Comparison of ENCODE assay signal across 21 cellular contexts in the genomic region with DNA sequence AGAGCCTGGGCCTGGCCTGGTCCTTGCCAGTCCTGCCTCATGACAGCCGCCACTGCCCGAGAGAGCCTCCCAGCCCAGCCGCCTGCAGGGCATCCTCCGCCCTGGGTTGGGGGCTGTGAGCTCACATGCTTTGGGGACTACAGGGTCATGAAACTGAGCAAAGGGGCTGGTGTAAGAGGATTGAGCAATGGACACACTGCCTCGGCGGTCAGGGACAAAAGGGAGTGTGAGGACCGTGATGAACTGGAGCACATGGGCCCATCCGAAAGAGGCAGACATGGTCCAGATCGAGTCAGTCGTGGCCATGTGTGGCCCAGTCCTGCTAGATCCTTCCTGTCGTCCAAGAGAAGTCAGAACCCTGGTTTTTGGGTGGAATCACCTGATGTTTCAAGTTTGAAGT. TPM values are rescaled to one million over a fixed set of nuclear protein-coding genes. Genes with fewer than 3 reads are reported as not detected.
"Had no signal": no experiment of that assay in that cellular context is flagged by ENCODE, and none has a peak within 500 bp of the region (broad histone marks: within the 10 kb centered on the region; RNA-seq: fewer than 3 reads in every experiment).

No MANE protein-coding gene starts in this region.

- H3K4me3 Mint-ChIP-seq: activated CD8-positive, alpha-beta memory T cell treated with anti-CD3 and anti-CD28 coated beads, Interleukin-2, amount 10 ng/mL, durations not matched to agents 7 days and 5 days; activated naive CD4-positive, alpha-beta T cell treated with anti-CD3 and anti-CD28 coated beads, Interleukin-2, amount 10 ng/mL, durations not matched to agents 7 days and 5 days; memory B cell; neural crest cell; T-cell had no signal

- H3K4me3 ChIP-seq: adrenal gland, cardiac muscle cell, coronary artery, esophagus muscularis mucosa, pancreas, smooth muscle cell had no signal

- ATAC-seq: activated CD8-positive, alpha-beta memory T cell treated with anti-CD3 and anti-CD28 coated beads, Interleukin-2, amount 10 ng/mL, durations not matched to agents 7 days and 5 days; pancreas; stimulated activated naive CD8-positive, alpha-beta T cell treated with anti-CD3 and anti-CD28 coated beads, Interleukin-15, Interleukin-2, amounts not matched to agents 100 U/mL and 50 U/mL, for 24 hours; T-cell had no signal

- H3K4me2 ChIP-seq: smooth muscle cell had no signal

- H3K9me3 Mint-ChIP-seq: activated naive CD4-positive, alpha-beta T cell treated with anti-CD3 and anti-CD28 coated beads, Interleukin-2, amount 10 ng/mL, durations not matched to agents 7 days and 5 days; neural crest cell; T-cell had no signal

- H3K4me1 Mint-ChIP-seq: activated naive CD4-positive, alpha-beta T cell treated with anti-CD3 and anti-CD28 coated beads, Interleukin-2, amount 10 ng/mL, durations not matched to agents 7 days and 5 days; memory B cell; T-cell had no signal

- H3K27ac Mint-ChIP-seq: activated CD8-positive, alpha-beta memory T cell treated with anti-CD3 and anti-CD28 coated beads, Interleukin-2, amount 10 ng/mL, durations not matched to agents 7 days and 5 days; activated naive CD4-positive, alpha-beta T cell treated with anti-CD3 and anti-CD28 coated beads, Interleukin-2, amount 10 ng/mL, durations not matched to agents 7 days and 5 days; memory B cell; T-cell had no signal

- FAIRE-seq: pancreas had no signal

- H3K9me3 ChIP-seq: adrenal gland, esophagus muscularis mucosa, pancreas had no signal

- H3K36me3 ChIP-seq: adrenal gland, cardiac muscle cell, esophagus muscularis mucosa, pancreas had no signal

- H3K27ac ChIP-seq: adrenal gland, cardiac muscle cell, coronary artery, esophagus muscularis mucosa, pancreas had no signal

- DNase-seq: activated CD4-positive, alpha-beta T cell treated with anti-CD3 and anti-CD28 coated beads, Interleukin-2, amount 50 U/mL, for 4 hours; activated CD4-positive, CD25-positive, alpha-beta regulatory T cell treated with anti-CD3 and anti-CD28 coated beads, Interleukin-2, amount 50 U/mL, for 72 hours; activated CD8-positive, alpha-beta memory T cell treated with anti-CD3 and anti-CD28 coated beads, Interleukin-2, amount 10 ng/mL, durations not matched to agents 7 days and 5 days; activated naive CD4-positive, alpha-beta T cell treated with anti-CD3 and anti-CD28 coated beads, Interleukin-2, amount 10 ng/mL, durations not matched to agents 7 days and 5 days; activated T-cell treated with anti-CD3 and anti-CD28 coated beads, Interleukin-2, amount 50 U/mL, for 1 hour; kidney glomerular epithelial cell; left ventricle myocardium superior; pancreas; stimulated activated naive CD8-positive, alpha-beta T cell treated with anti-CD3 and anti-CD28 coated beads, Interleukin-15, Interleukin-2, amounts not matched to agents 100 U/mL and 50 U/mL, for 24 hours; T-cell; T-helper 9 cell; trophoblast cell had no signal

- H3K4me1 ChIP-seq: adrenal gland, esophagus muscularis mucosa, pancreas had no signal

- H3K36me3 Mint-ChIP-seq: activated CD8-positive, alpha-beta memory T cell treated with anti-CD3 and anti-CD28 coated beads, Interleukin-2, amount 10 ng/mL, durations not matched to agents 7 days and 5 days; activated naive CD4-positive, alpha-beta T cell treated with anti-CD3 and anti-CD28 coated beads, Interleukin-2, amount 10 ng/mL, durations not matched to agents 7 days and 5 days; T-cell had no signal

- H3K27me3 ChIP-seq: adrenal gland, cardiac muscle cell, pancreas had no signal

RNA-seq across cellular contexts. Expression of a gene that starts 52.3 kb away (rescaled TPM):
- total RNA-seq: activated CD8-positive, alpha-beta memory T cell treated with anti-CD3 and anti-CD28 coated beads, Interleukin-2, amount 10 ng/mL, durations not matched to agents 7 days and 5 days; adrenal gland; cardiac muscle cell; glomerular endothelial cell; neural crest cell; renal cortical epithelial cell; T-cell had no signal
- polyA plus RNA-seq: cardiac muscle cell, smooth muscle cell had no signal
